ENCODE assay signal across 19 cellular contexts in genomic region chr9:88803551-88804288, GRCh38.
A peak's percentile ranks its signal among the peaks of the same experiment; 100 is the strongest.
DNase-seq lines count a peak whose midpoint lies in the region; ATAC-seq and TF ChIP-seq lines count a peak whose summit lies in the region.
"Had no signal": no experiment of that assay in that cellular context is flagged by ENCODE, and none has a peak within 500 bp of the region (broad histone marks: within the 10 kb centered on the region; RNA-seq: fewer than 3 reads in every experiment).

No MANE protein-coding gene starts in this region.

- no peak overlapping the region for H3K27ac Mint-ChIP-seq in CD8-positive, alpha-beta memory T cell

- peaks cover 0 to 5% (median 0%) of the 10 kb centered on the region in 5 donors for H3K9me3 Mint-ChIP-seq in CD8-positive, alpha-beta memory T cell

- no peaks in the 10 kb centered on the region for H4K20me1 ChIP-seq in fibroblast of lung (ENCODE audit: control insufficient read depth, extremely low read depth, insufficient read depth, low read length)

- H3K36me3 Mint-ChIP-seq in CD8-positive, alpha-beta memory T cell: no peaks in the 10 kb centered on the region

- no peaks in the 10 kb centered on the region for H3K79me2 ChIP-seq in fibroblast of lung (ENCODE audit: control insufficient read depth, insufficient read depth, low read length)

- ATAC-seq in SK-N-SH treated with all-trans-retinoic acid at 6 μM for 48 hours: peak; percentile 68
- ATAC-seq: activated CD4-positive, CD25-positive, alpha-beta regulatory T cell treated with anti-CD3 and anti-CD28 coated beads, Interleukin-2, amount 50 U/mL, for 24 hours had no signal

- H3K27ac ChIP-seq in A673 (ENCODE audit: low read depth, low read length, poor library complexity, severe bottlenecking) (peak overlapping the region; percentile 21), fibroblast of lung (ENCODE audit: insufficient read depth, low read length) (no peak overlapping the region)
- no peak overlapping the region for H3K27ac ChIP-seq in CD8-positive, alpha-beta memory T cell (ENCODE audit: low read depth, low read length)
- H3K27ac ChIP-seq: esophagus squamous epithelium, neutrophil, testis had no signal

- TF ChIP-seq CTCF in A673 (conservative IDR thresholded peaks at IDR 0.05; ENCODE audit: low read depth, low read length) (no peak), fibroblast of lung (conservative IDR thresholded peaks at IDR 0.05 in 1 of 2, IDR thresholded peaks at IDR 0.05 in 1 of 2; ENCODE audit: low read depth in 1 of 2, low read length in 2 of 2) (no peak)

- H3K4me3 ChIP-seq in A673 (ENCODE audit: low read depth, low read length, poor library complexity, severe bottlenecking) (no peak overlapping the region), fibroblast of lung (replicated peaks in 1 of 4; ENCODE audit: control extremely low read depth in 1 of 4, insufficient read depth in 1 of 4, low read depth in 3 of 4, low read length in 4 of 4) (no peak overlapping the region)
- H3K4me3 ChIP-seq in CD8-positive, alpha-beta memory T cell (ENCODE audit: low read length): no peak overlapping the region
- H3K4me3 ChIP-seq: esophagus squamous epithelium, testis had no signal

- H3K36me3 ChIP-seq in A673 (ENCODE audit: insufficient read depth, low read length, poor library complexity, severe bottlenecking) (no peaks in the 10 kb centered on the region), fibroblast of lung (ENCODE audit: control insufficient read depth, insufficient read depth, low read length) (no peaks in the 10 kb centered on the region)
- no peaks in the 10 kb centered on the region for H3K36me3 ChIP-seq in CD8-positive, alpha-beta memory T cell (ENCODE audit: insufficient read depth, low read length)
- H3K36me3 ChIP-seq: esophagus squamous epithelium, neutrophil had no signal

- DNase-seq in A673 (ENCODE audit: low spot score) (peak; percentile 80), EL (peak; percentile 61), fibroblast of lung (ENCODE audit: low read depth in 2 of 2) (peak; percentile 43 to 56), HuH-7.5 (ENCODE audit: low spot score) (no peak)
- DNase-seq in activated CD4-positive, alpha-beta T cell treated with anti-CD3 and anti-CD28 coated beads, Interleukin-2, amount 50 U/mL, for 4 hours: no peak
- DNase-seq in stimulated activated CD4-positive, alpha-beta T cell treated with anti-CD3 and anti-CD28 coated beads, Interleukin-12 subunit alpha, Interleukin-12 subunit beta, amount 100 ng/mL, for 4 hours: no peak
- DNase-seq in CD8-positive, alpha-beta memory T cell: no peak
- DNase-seq: activated gamma-delta T cell; anterior cingulate cortex; esophagus squamous epithelium; NCI-H2081; NCI-H748 treated with DMSO at 0.1 percent for 48 hours; stimulated activated CD4-positive, alpha-beta T cell treated with anti-CD3 and anti-CD28 coated beads, Interleukin-4, amount 100 ng/mL, for 24 hours; stimulated activated CD8-positive, alpha-beta memory T cell treated with anti-CD3 and anti-CD28 coated beads, Interleukin-4, amount 100 ng/mL, for 48 hours; T-helper 1 cell; testis had no signal

- H3K27me3 Mint-ChIP-seq in CD8-positive, alpha-beta memory T cell: peaks cover 4 to 32% of the 10 kb centered on the region in 2 donors

- H3K27me3 ChIP-seq in A673 (replicated peaks; ENCODE audit: insufficient read depth, low read depth, low read length, poor library complexity) (no peaks in the 10 kb centered on the region), fibroblast of lung (ENCODE audit: control insufficient read depth, insufficient read depth, low read length) (peaks cover 3% of the 10 kb centered on the region)
- H3K27me3 ChIP-seq in CD8-positive, alpha-beta memory T cell (ENCODE audit: insufficient read depth, low read length, poor library complexity, severe bottlenecking): no peaks in the 10 kb centered on the region
- H3K27me3 ChIP-seq: testis had no signal

- POLR2A ChIA-PET in A673 (lab: Charles Lee; ENCODE audit: low non-redundant PET): no interaction called here
- POLR2A ChIA-PET in CD8-positive, alpha-beta memory T cell (lab: Charles Lee): no interaction called here

- no peak overlapping the region for H3K4me2 ChIP-seq in fibroblast of lung (ENCODE audit: extremely low read depth, insufficient read depth, low read length)

- H3K4me1 Mint-ChIP-seq in CD8-positive, alpha-beta memory T cell: no peaks in the 10 kb centered on the region

- H3K4me1 ChIP-seq in A673 (ENCODE audit: insufficient read depth, low read length, poor library complexity, severe bottlenecking) (peaks cover 32% of the 10 kb centered on the region), fibroblast of lung (ENCODE audit: control insufficient read depth, extremely low read depth, insufficient read depth, low read length) (peaks cover 2% of the 10 kb centered on the region)
- no peaks in the 10 kb centered on the region for H3K4me1 ChIP-seq in CD8-positive, alpha-beta memory T cell (ENCODE audit: insufficient read depth, low read length)
- H3K4me1 ChIP-seq: esophagus squamous epithelium, testis had no signal

- H3K9me3 ChIP-seq in A673 (ENCODE audit: low read depth, low read length, poor library complexity, severe bottlenecking) (no peaks in the 10 kb centered on the region), fibroblast of lung (ENCODE audit: control insufficient read depth, insufficient read depth, low read depth, low read length) (no peaks in the 10 kb centered on the region)
- H3K9me3 ChIP-seq in CD8-positive, alpha-beta memory T cell (ENCODE audit: low read length): no peaks in the 10 kb centered on the region
- H3K9me3 ChIP-seq: esophagus squamous epithelium, neutrophil, testis had no signal

- H3K4me3 Mint-ChIP-seq in CD8-positive, alpha-beta memory T cell: no peak overlapping the region

- no peak overlapping the region for H3K9ac ChIP-seq in fibroblast of lung (ENCODE audit: insufficient read depth, low read length)

- no TSS peak for BruUV-seq in A673 (replicated peaks; lab: Mats Ljungman, UMichigan)

- no peak overlapping the region for H2AFZ ChIP-seq in fibroblast of lung (ENCODE audit: low read length)

- CTCF ChIA-PET in A673 (lab: Charles Lee): no interaction called here
- CTCF ChIA-PET in CD8-positive, alpha-beta memory T cell (lab: Charles Lee): no interaction called here

- intact Hi-C loops in A673 (cut with micrococcal nuclease; ENCODE audit: unreplicated experiment): no loop called here

TF ChIP-seq in SK-N-SH treated with all-trans-retinoic acid at 6 μM for 48 hours, 23 proteins besides CTCF, POLR2A, EP300 and RAD21:
- TF ChIP-seq RARB (CRISPR knock-in tag; IDR thresholded peaks at IDR 0.05) (no peak), ZFP3 (CRISPR knock-in tag; IDR thresholded peaks at IDR 0.05) (0 out of 2 replicates have a peak, but pooled peaks have one; percentile 19), TSHZ2 (CRISPR knock-in tag; IDR thresholded peaks at IDR 0.05) (peak; percentile 80; the same call in 1 of the 2 replicates), TCF4 (CRISPR knock-in tag; IDR thresholded peaks at IDR 0.05; ENCODE audit: borderline replicate concordance) (peak; percentile 72; the same call in 1 of the 2 replicates), ARNTL (CRISPR knock-in tag; IDR thresholded peaks at IDR 0.05; ENCODE audit: borderline replicate concordance, low read depth) (no peak)

Comparison
In these comparisons a context has a peak if more than half of its experiments do, and no peak if none do; other contexts are left out.
1. DNase-seq: peak in A673 (single experiment), EL (single experiment) and fibroblast of lung (2 of 2); none in activated CD4-positive, alpha-beta T cell treated with anti-CD3 and anti-CD28 coated beads, Interleukin-2, amount 50 U/mL, for 4 hours (0 of 2), HuH-7.5 (single experiment), stimulated activated CD4-positive, alpha-beta T cell treated with anti-CD3 and anti-CD28 coated beads, Interleukin-12 subunit alpha, Interleukin-12 subunit beta, amount 100 ng/mL, for 4 hours (single experiment) and CD8-positive, alpha-beta memory T cell (0 of 5).